ENCODE assay signal across 17 cellular contexts in the genomic region with DNA sequence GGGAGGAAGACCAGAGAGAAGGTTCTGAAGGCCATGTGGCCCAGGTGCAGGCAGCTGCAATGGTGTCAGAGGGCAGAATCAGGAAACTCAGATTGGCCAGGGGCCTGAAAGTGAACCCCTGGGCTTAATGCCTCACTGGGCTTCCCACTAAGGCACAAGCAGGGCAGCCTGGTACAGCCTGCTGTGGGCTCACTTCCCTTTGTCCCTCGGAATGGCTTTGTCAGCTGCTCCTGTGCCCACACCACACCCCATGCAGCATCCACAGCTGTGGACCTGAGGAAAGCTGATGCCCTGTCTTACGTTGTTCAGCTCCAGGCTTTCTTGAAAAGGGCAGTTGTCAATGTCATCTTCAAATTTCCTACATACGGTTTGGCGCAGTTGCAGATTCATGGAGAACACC. TPM values are rescaled to one million over a fixed set of nuclear protein-coding genes. Genes with fewer than 3 reads are reported as not detected.
DNase-seq lines count a peak whose midpoint lies in the region; ATAC-seq, FAIRE-seq and TF ChIP-seq lines count a peak whose summit lies in the region.
"Had no signal": no experiment of that assay in that cellular context is flagged by ENCODE, and none has a peak within 500 bp of the region (broad histone marks: within the 10 kb centered on the region; RNA-seq: fewer than 3 reads in every experiment).

No MANE protein-coding gene starts in this region.

- CTCF ChIA-PET in CD4-positive, alpha-beta T cell (lab: Charles Lee) = no interaction called here

- H3K36me3 Mint-ChIP-seq in CD4-positive, alpha-beta T cell (ENCODE audit: low read depth) = no peaks in the 10 kb centered on the region
- H3K36me3 Mint-ChIP-seq: CD8-positive, alpha-beta T cell had no signal

- H3K4me1 Mint-ChIP-seq in CD4-positive, alpha-beta T cell (ENCODE audit: low read depth) = no peaks in the 10 kb centered on the region
- H3K4me1 Mint-ChIP-seq: B cell had no signal

- TF ChIP-seq EP300 in esophagus muscularis mucosa (IDR thresholded peaks at IDR 0.05) = no peak

- FAIRE-seq in bronchial epithelial cell (lab: Jason Lieb, UNC) = peak; percentile 88

- DNase-seq in bronchial epithelial cell (ENCODE audit: low read depth) (no peak), esophagus muscularis mucosa (ENCODE audit: extremely low spot score) (peak; percentile 82), cerebellum (ENCODE audit: low spot score) (no peak)
- DNase-seq in CD4-positive, alpha-beta T cell = no peak
- DNase-seq: Calu3; CD8-positive, alpha-beta T cell; DMS79 treated with DMSO at 0.1 percent for 48 hours; GF-D8 had no signal

- POLR2A ChIA-PET in CD4-positive, alpha-beta T cell (lab: Charles Lee) = no interaction called here

- TF ChIP-seq POLR2A in esophagus muscularis mucosa (IDR thresholded peaks at IDR 0.05; ENCODE audit: low read depth) = no peak

- peak overlapping the region; percentile 34 to 71 (median 54) for H3K4me2 ChIP-seq in BLaER1 treated with 17β-estradiol and CSF1 and Interleukin-3, amounts not matched to agents 10 nM and 100 nM

- H3K27ac ChIP-seq in BLaER1 treated with 17β-estradiol and CSF1 and Interleukin-3, amounts not matched to agents 10 nM and 100 nM = peak overlapping the region in 2 of 11 experiments; percentile 15 to 57; a peak in 4 of 22 replicates
- H3K27ac ChIP-seq in esophagus muscularis mucosa (replicated peaks in 1 of 4) = peak overlapping the region in 3 of 4 donors; percentile 33 to 58 (median 58)
- no peak overlapping the region for H3K27ac ChIP-seq in CD4-positive, alpha-beta T cell (ENCODE audit: low read depth, low read length)
- H3K27ac ChIP-seq: C4-2B, HL-60 had no signal

- H3K4me1 ChIP-seq in BLaER1 treated with 17β-estradiol and CSF1 and Interleukin-3, amounts not matched to agents 10 nM and 100 nM = peaks cover 18 to 47% (median 39%) of the 10 kb centered on the region in 10 experiments
- H3K4me1 ChIP-seq in esophagus muscularis mucosa = peaks cover 0 to 65% (median 52%) of the 10 kb centered on the region in 4 donors
- H3K4me1 ChIP-seq: HAP-1 had no signal

- no peak for ATAC-seq in GM21381 (IDR thresholded peaks at IDR 0.05; ENCODE audit: unreplicated experiment)
- no peak for ATAC-seq in CD4-positive, alpha-beta T cell (ENCODE audit: poor library complexity)
- ATAC-seq: CD8-positive, alpha-beta T cell had no signal

- TF ChIP-seq CTCF in bronchial epithelial cell (IDR thresholded peaks at IDR 0.05; ENCODE audit: insufficient read depth, low read length, severe bottlenecking) = no peak
- TF ChIP-seq CTCF in esophagus muscularis mucosa (IDR thresholded peaks at IDR 0.05) = no peak
- TF ChIP-seq CTCF in CD4-positive, alpha-beta T cell (IDR thresholded peaks at IDR 0.05) = no peak

- H3K36me3 ChIP-seq in BLaER1 treated with 17β-estradiol and CSF1 and Interleukin-3, amounts not matched to agents 10 nM and 100 nM = no peaks in the 10 kb centered on the region
- H3K36me3 ChIP-seq in bronchial epithelial cell (ENCODE audit: control insufficient read depth, insufficient read depth, low read length) (no peaks in the 10 kb centered on the region), esophagus muscularis mucosa (no peaks in the 10 kb centered on the region)
- H3K36me3 ChIP-seq: HAP-1 had no signal

- H3K4me3 ChIP-seq in BLaER1 treated with 17β-estradiol and CSF1 and Interleukin-3, amounts not matched to agents 10 nM and 100 nM = no peak overlapping the region
- H3K4me3 ChIP-seq in bronchial epithelial cell (ENCODE audit: low read depth, low read length) (no peak overlapping the region), esophagus muscularis mucosa (no peak overlapping the region)
- H3K4me3 ChIP-seq: HAP-1 had no signal

- H3K4me3 Mint-ChIP-seq in CD4-positive, alpha-beta T cell = no peak overlapping the region
- H3K4me3 Mint-ChIP-seq: B cell; CD8-positive, alpha-beta T cell had no signal

- peaks cover 5% of the 10 kb centered on the region for H3K27me3 Mint-ChIP-seq in CD4-positive, alpha-beta T cell

- no peak overlapping the region for H3K27ac Mint-ChIP-seq in CD4-positive, alpha-beta T cell
- H3K27ac Mint-ChIP-seq: B cell; CD8-positive, alpha-beta T cell had no signal

- H3K27me3 ChIP-seq in BLaER1 treated with 17β-estradiol and CSF1 and Interleukin-3, amounts not matched to agents 10 nM and 100 nM = no peaks in the 10 kb centered on the region
- H3K27me3 ChIP-seq in bronchial epithelial cell (ENCODE audit: control insufficient read depth, insufficient read depth, low read length) (no peaks in the 10 kb centered on the region), esophagus muscularis mucosa (no peaks in the 10 kb centered on the region)
- H3K27me3 ChIP-seq in CD4-positive, alpha-beta T cell (ENCODE audit: control insufficient read depth, insufficient read depth, low read length) = no peaks in the 10 kb centered on the region

- intact Hi-C loops in esophagus muscularis mucosa (cut with DNase I) = no loop called here
- intact Hi-C loops in CD4-positive, alpha-beta T cell (cut with DNase I, micrococcal nuclease) = loop anchor here (10.0 kb wide), 1 partner anchor 1269 kb away; no protein-coding TSS in a partner anchor

- H3K9ac ChIP-seq in BLaER1 treated with 17β-estradiol and CSF1 and Interleukin-3, amounts not matched to agents 10 nM and 100 nM = no peak overlapping the region

- H4K20me1 ChIP-seq in BLaER1 treated with 17β-estradiol and CSF1 and Interleukin-3, amounts not matched to agents 10 nM and 100 nM = no peaks in the 10 kb centered on the region

- 100% methylated on average over 3 of the region's 4 CpGs for WGBS in esophagus muscularis mucosa

- no peaks in the 10 kb centered on the region for H3K9me3 Mint-ChIP-seq in CD4-positive, alpha-beta T cell
- H3K9me3 Mint-ChIP-seq: CD8-positive, alpha-beta T cell had no signal

- H3K9me3 ChIP-seq in BLaER1 treated with 17β-estradiol and CSF1 and Interleukin-3, amounts not matched to agents 10 nM and 100 nM (replicated peaks in 1 of 11) = 0 out of 22 replicates have a peak, but pooled peaks cover 0 to 8% (median 0%) of the 10 kb centered on the region in 11 experiments
- no peaks in the 10 kb centered on the region for H3K9me3 ChIP-seq in esophagus muscularis mucosa
- H3K9me3 ChIP-seq in CD4-positive, alpha-beta T cell (ENCODE audit: control insufficient read depth, low read length) = no peaks in the 10 kb centered on the region
- H3K9me3 ChIP-seq: HAP-1 had no signal

RNA-seq across cellular contexts. Expression of a gene that starts 2.4 kb away (rescaled TPM):
- total RNA-seq in bronchial epithelial cell (not detected in 2 replicates), esophagus muscularis mucosa (not detected), cerebellum (not detected)
- total RNA-seq in CD4-positive, alpha-beta T cell = not detected
- total RNA-seq: A172; B cell; Calu3; CD8-positive, alpha-beta T cell; H4; HT1080 had no signal

RNA-seq across cellular contexts. Expression of a gene that starts 34.4 kb away (rescaled TPM):
- total RNA-seq in bronchial epithelial cell = 82.7 and 124 TPM in 2 replicates
- 1,000 to 10,000 TPM; 1,253 to 2,184 (median 1,709) TPM for total RNA-seq in esophagus muscularis mucosa
- 183 TPM for total RNA-seq in cerebellum
- total RNA-seq in CD4-positive, alpha-beta T cell = 10 to 100 TPM; 21.8 to 24.2 TPM

RNA-seq across cellular contexts. Expression of a gene that starts 35.0 kb away (rescaled TPM):
- total RNA-seq in bronchial epithelial cell = not detected in 2 replicates
- total RNA-seq in esophagus muscularis mucosa = not detected
- not detected for total RNA-seq in cerebellum
- total RNA-seq in CD4-positive, alpha-beta T cell = not detected
- total RNA-seq: A172; B cell; Calu3; CD8-positive, alpha-beta T cell; H4; HT1080 had no signal
